Comparison of ENCODE assay signal across 11 cellular contexts in genomic region chr4:119785963-119786362, GRCh38.
DNase-seq lines count a peak whose midpoint lies in the region; ATAC-seq, FAIRE-seq and TF ChIP-seq lines count a peak whose summit lies in the region.
"Had no signal": no experiment of that assay in that cellular context is flagged by ENCODE, and none has a peak within 500 bp of the region (broad histone marks: within the 10 kb centered on the region; RNA-seq: fewer than 3 reads in every experiment).

No MANE protein-coding gene starts in this region.

- H3K27me3 Mint-ChIP-seq in immature natural killer cell (ENCODE audit: low read depth in 3 of 3): no peaks in the 10 kb centered on the region

- in situ Hi-C loops in GM12878 (cut with MboI): no loop called here

- H3K27ac ChIP-seq in AG04450 (ENCODE audit: low read depth, low read length): no peak overlapping the region
- no peak overlapping the region for H3K27ac ChIP-seq in GM12878 (ENCODE audit: control insufficient read depth, insufficient read depth)

- RAD21 ChIA-PET in GM12878 (lab: Charles Lee; ENCODE audit: unreplicated experiment): interaction anchor here (1.3 to 2.3 kb wide), 2 partner anchors 132 to 158 kb away, joined by 4 to 16 read pairs; partner anchors contain the start of gene PDE5A

- TF ChIP-seq EP300 in GM12878 (IDR thresholded peaks at IDR 0.05; ENCODE audit: borderline replicate concordance in 1 of 2, control insufficient read depth in 1 of 2, low read depth in 2 of 2, low read length in 2 of 2): no peak

- no peaks in the 10 kb centered on the region for H3K79me2 ChIP-seq in GM12878 (ENCODE audit: control insufficient read depth, insufficient read depth, low read length)

- H3K36me3 ChIP-seq in GM12878 (ENCODE audit: control insufficient read depth in 2 of 2, insufficient read depth in 2 of 2, low read length in 1 of 2): no peaks in the 10 kb centered on the region

- no peak overlapping the region for H3K4me2 ChIP-seq in GM12878 (ENCODE audit: control insufficient read depth, insufficient read depth)

- no peak for TF ChIP-seq POLR2A in GM12878 (IDR thresholded peaks at IDR 0.05; ENCODE audit: low read depth, low read length)

- H3K4me1 Mint-ChIP-seq in immature natural killer cell: no peaks in the 10 kb centered on the region

- BruUV-seq in GM12878 (replicated peaks; lab: Mats Ljungman, UMichigan): no TSS peak

- no peak overlapping the region for H3K9ac ChIP-seq in GM12878 (ENCODE audit: control insufficient read depth, insufficient read depth, low read length)

- POLR2A ChIA-PET in AG04450 (lab: Yijun Ruan, JAX) (no interaction called here), GM12878 (lab: Charles Lee) (no interaction called here)

- H4K20me1 ChIP-seq in GM12878 (ENCODE audit: control insufficient read depth, insufficient read depth): no peaks in the 10 kb centered on the region

- H3K36me3 Mint-ChIP-seq in immature natural killer cell: no peaks in the 10 kb centered on the region

- H3K9me3 Mint-ChIP-seq in immature natural killer cell: peaks cover 0 to 12% (median 1%) of the 10 kb centered on the region in 6 donors

- peak; percentile 37 for TF ChIP-seq RAD21 in GM12878 (IDR thresholded peaks at IDR 0.05; ENCODE audit: insufficient read depth, low read depth, low read length)

- ATAC-seq in GM12878: no peak

- no peak for DNase-seq in AG04450 (ENCODE audit: low read depth, low spot score)
- no peak for DNase-seq in HFF-Myc (ENCODE audit: extremely low read depth, low read depth)
- DNase-seq in GM12878 (ENCODE audit: low read depth, low spot score): no peak
- DNase-seq in left kidney (ENCODE audit: low read depth, low spot score): peak; percentile 24
- DNase-seq in NCI-H510A treated with DMSO at 0.1 percent for 48 hours (lab: John Stamatoyannopoulos, UW): no peak
- DNase-seq in immature natural killer cell: no peak
- DNase-seq in NCI-H526 treated with DMSO at 0.1 percent for 48 hours (lab: John Stamatoyannopoulos, UW): no peak
- DNase-seq in DMS79 (lab: John Stamatoyannopoulos, UW): no peak
- DNase-seq: activated CD8-positive, alpha-beta memory T cell treated with anti-CD3 and anti-CD28 coated beads, Interleukin-2, amount 50 U/mL, for 48 hours had no signal

- FAIRE-seq in GM12878 (lab: Jason Lieb, UNC): no peak
- FAIRE-seq: frontal cortex had no signal

- SMC1A ChIA-PET in GM12878 (lab: Charles Lee; ENCODE audit: uncharacterized antibody, unreplicated experiment): interaction anchor here (1.3 kb wide), 1 partner anchor 162 kb away, joined by 3 read pairs; no protein-coding TSS in a partner anchor

- H3K4me3 ChIP-seq in AG04450 (ENCODE audit: low read depth, low read length): no peak overlapping the region
- H3K4me3 ChIP-seq in HFF-Myc (replicated peaks; ENCODE audit: low read depth, low read length): no peak overlapping the region
- no peak overlapping the region for H3K4me3 ChIP-seq in GM12878

- H3K27me3 ChIP-seq in AG04450 (ENCODE audit: control insufficient read depth, insufficient read depth, low read length) (no peaks in the 10 kb centered on the region), GM12878 (replicated peaks in 1 of 2; ENCODE audit: control insufficient read depth in 2 of 2, insufficient read depth in 2 of 2, low read length in 1 of 2) (no peaks in the 10 kb centered on the region)

- H3K9me3 ChIP-seq in AG04450 (ENCODE audit: control insufficient read depth, insufficient read depth, low read length) (peaks cover 9% of the 10 kb centered on the region), GM12878 (replicated peaks; ENCODE audit: control insufficient read depth, insufficient read depth, low read length) (no peaks in the 10 kb centered on the region; the same call in 2 of the 3 replicates)

- TF ChIP-seq CTCF in AG04450 (IDR thresholded peaks at IDR 0.05; ENCODE audit: low read depth, low read length) (peak; percentile 29; the same call in 1 of the 2 replicates), HFF-Myc (IDR thresholded peaks at IDR 0.05; ENCODE audit: low read depth, low read length, missing control alignments) (peak; percentile 18), GM12878 (IDR thresholded peaks at IDR 0.05 in 2 of 3, conservative IDR thresholded peaks at IDR 0.05 in 1 of 3; ENCODE audit: control insufficient read depth in 2 of 3, extremely low read depth in 1 of 3, insufficient read depth in 1 of 3, low read depth in 3 of 3, low read length in 3 of 3) (peak in 2 of 3 experiments; percentile 15 to 30; a peak in 2 of 6 replicates)

- no peak overlapping the region for H2AFZ ChIP-seq in GM12878 (ENCODE audit: control insufficient read depth, low read depth, low read length)

- CTCF ChIA-PET in AG04450 (lab: Charles Lee): no interaction called here
- CTCF ChIA-PET in GM12878 (lab: Yijun Ruan, JAX): interaction anchor here (1.0 kb wide), 1 partner anchor 9 kb away, joined by 3 read pairs; no protein-coding TSS in a partner anchor

- H3K4me3 Mint-ChIP-seq in immature natural killer cell: no peak overlapping the region
- H3K4me3 Mint-ChIP-seq: stimulated activated naive CD8-positive, alpha-beta T cell treated with anti-CD3 and anti-CD28 coated beads, Interleukin-15, Interleukin-2, amounts not matched to agents 100 ng/mL and 50 ng/mL, for 24 hours had no signal

- intact Hi-C loops in GM12878 (cut with micrococcal nuclease; ENCODE audit: unreplicated experiment): loop anchor here (1.0 kb wide), 1 partner anchor 157 kb away; no protein-coding TSS in a partner anchor

- no peak overlapping the region for H3K27ac Mint-ChIP-seq in immature natural killer cell
- H3K27ac Mint-ChIP-seq: stimulated activated naive CD8-positive, alpha-beta T cell treated with anti-CD3 and anti-CD28 coated beads, Interleukin-15, Interleukin-2, amounts not matched to agents 100 ng/mL and 50 ng/mL, for 24 hours had no signal

- H3K4me1 ChIP-seq in GM12878 (ENCODE audit: control insufficient read depth, insufficient read depth, low read length): no peaks in the 10 kb centered on the region

TF ChIP-seq in GM12878, 131 proteins besides CTCF, POLR2A, EP300 and RAD21:
- no peak for TF ChIP-seq CBX3 (IDR thresholded peaks at IDR 0.05; ENCODE audit: borderline replicate concordance, low read depth)
- no peak for TF ChIP-seq PAX5 (IDR thresholded peaks at IDR 0.05; ENCODE audit: borderline replicate concordance, low read depth, low read length)
- TF ChIP-seq SMC3 (IDR thresholded peaks at IDR 0.05; ENCODE audit: borderline replicate concordance, low read length): peak; percentile 36; the same call in 1 of the 2 replicates
- no peak for TF ChIP-seq ATF7 (IDR thresholded peaks at IDR 0.05; ENCODE audit: low read depth)
- no peak for TF ChIP-seq TCF12 (IDR thresholded peaks at IDR 0.05; ENCODE audit: low read depth, low read length)
